17 cellular contexts compared by ENCODE assay signal in genomic region chr1:3575953-3576352, GRCh38. TPM values are rescaled to one million over a fixed set of nuclear protein-coding genes. Genes with fewer than 3 reads are reported as not detected.
DNase-seq lines count a peak whose midpoint lies in the region; ATAC-seq, FAIRE-seq and TF ChIP-seq lines count a peak whose summit lies in the region.
"Had no signal": no experiment of that assay in that cellular context is flagged by ENCODE, and none has a peak within 500 bp of the region (broad histone marks: within the 10 kb centered on the region; RNA-seq: fewer than 3 reads in every experiment).

No MANE protein-coding gene starts in this region.

- 41% methylated on average over 10 of the region's 18 CpGs for WGBS in HepG2 (ENCODE audit: low lambda C conversion rate)
- WGBS in right lobe of liver (ENCODE audit: insufficient coverage, low coverage, low lambda C conversion rate, missing lambda C conversion rate): 20% methylated on average over 1 of the region's 18 CpGs
- 94 to 100% methylated on average over 12 to 18 of the region's 18 CpGs for WGBS in endodermal cell (ENCODE audit: insufficient coverage in 1 of 2, insufficient read length in 1 of 2), 2 experiments

- no peak overlapping the region for H3K9ac ChIP-seq in HepG2 (ENCODE audit: insufficient read depth, low read depth, low read length)
- no peak overlapping the region for H3K9ac ChIP-seq in endodermal cell (ENCODE audit: extremely low read depth, low read length, poor library complexity, severe bottlenecking)
- H3K9ac ChIP-seq: KMS-11 had no signal

- no peaks in the 10 kb centered on the region for H3K27me3 Mint-ChIP-seq in endodermal cell (ENCODE audit: insufficient read depth)
- H3K27me3 Mint-ChIP-seq: B cell; CD4-positive, alpha-beta T cell had no signal

- H3K79me2 ChIP-seq in HepG2 (ENCODE audit: insufficient read depth, low read length): no peaks in the 10 kb centered on the region

- TF ChIP-seq POLR2A in HepG2 (IDR thresholded peaks at IDR 0.05; ENCODE audit: insufficient read depth in 1 of 2, low read depth in 2 of 2, low read length in 2 of 2) (no peak), right lobe of liver (IDR thresholded peaks at IDR 0.05) (no peak), vagina (IDR thresholded peaks at IDR 0.05) (no peak)

- H3K4me1 Mint-ChIP-seq in endodermal cell: no peaks in the 10 kb centered on the region

- peaks cover 4% of the 10 kb centered on the region; the same call in 1 of the 2 replicates for H3K4me1 ChIP-seq in HepG2 (ENCODE audit: insufficient read depth, low read length)
- no peaks in the 10 kb centered on the region for H3K4me1 ChIP-seq in right lobe of liver
- H3K4me1 ChIP-seq in endodermal cell (ENCODE audit: control insufficient read depth, insufficient read depth, low read length): no peaks in the 10 kb centered on the region
- no peaks in the 10 kb centered on the region for H3K4me1 ChIP-seq in vagina
- H3K4me1 ChIP-seq: Caco-2 had no signal

- no peak for DNase-seq in HepG2 (ENCODE audit: low spot score)
- DNase-seq in right lobe of liver: no peak
- DNase-seq in NCI-H69 (lab: John Stamatoyannopoulos, UW): peak; percentile 40
- DNase-seq in endodermal cell: no peak
- no peak for DNase-seq in sciatic nerve (ENCODE audit: low spot score)
- DNase-seq in vagina (ENCODE audit: extremely low spot score in 2 of 2): no peak
- DNase-seq: Caco-2; CD4-positive, alpha-beta T cell; GF-D8; HCEC 1CT; HFFc6 had no signal

- peak overlapping the region in 1 of 3 experiments; percentile 25; a peak in 2 of 6 replicates for H3K4me3 ChIP-seq in HepG2 (replicated peaks in 1 of 3; ENCODE audit: insufficient read depth in 1 of 3, low read depth in 2 of 3, low read length in 3 of 3)
- H3K4me3 ChIP-seq in right lobe of liver: no peak overlapping the region
- no peak overlapping the region for H3K4me3 ChIP-seq in endodermal cell (ENCODE audit: low read length)
- no peak overlapping the region for H3K4me3 ChIP-seq in vagina

- intact Hi-C loops in HepG2 (cut with micrococcal nuclease; ENCODE audit: unreplicated experiment): no loop called here
- intact Hi-C loops in right lobe of liver (cut with DNase I): no loop called here
- intact Hi-C loops in sciatic nerve (cut with DNase I): no loop called here
- intact Hi-C loops in vagina (cut with DNase I): no loop called here

- no peak overlapping the region for H3K4me3 Mint-ChIP-seq in endodermal cell
- H3K4me3 Mint-ChIP-seq: B cell; CD4-positive, alpha-beta T cell; HFFc6 had no signal

- no peak for TF ChIP-seq EP300 in HepG2 (IDR thresholded peaks at IDR 0.05; ENCODE audit: low read depth in 2 of 2, low read length in 2 of 2)
- no peak for TF ChIP-seq EP300 in HepG2 (CRISPR knock-in tag; IDR thresholded peaks at IDR 0.05; ENCODE audit: borderline replicate concordance)

- no peak for TF ChIP-seq RAD21 in HepG2 (CRISPR knock-in tag; IDR thresholded peaks at IDR 0.05)

- H3K9me3 Mint-ChIP-seq in endodermal cell: peaks cover 3% of the 10 kb centered on the region
- H3K9me3 Mint-ChIP-seq: CD4-positive, alpha-beta T cell; HFFc6 had no signal

- H3K9me3 ChIP-seq in HepG2 (ENCODE audit: low read length) (no peaks in the 10 kb centered on the region), right lobe of liver (no peaks in the 10 kb centered on the region), endodermal cell (ENCODE audit: control insufficient read depth, low read length) (no peaks in the 10 kb centered on the region), vagina (no peaks in the 10 kb centered on the region)
- H3K9me3 ChIP-seq: Caco-2 had no signal

- peaks cover 11% of the 10 kb centered on the region for H3K36me3 Mint-ChIP-seq in endodermal cell (ENCODE audit: low read depth)

- ATAC-seq in HepG2: peak; percentile 23
- ATAC-seq in right lobe of liver: no peak
- ATAC-seq in sciatic nerve: peak; percentile 23
- ATAC-seq in GM21423 (IDR thresholded peaks at IDR 0.05; ENCODE audit: unreplicated experiment): no peak
- ATAC-seq in HG02798 (IDR thresholded peaks at IDR 0.05; ENCODE audit: poor library complexity, unreplicated experiment): no peak

- H4K20me1 ChIP-seq in HepG2 (ENCODE audit: insufficient read depth, low read length): no peaks in the 10 kb centered on the region

- H2AFZ ChIP-seq in HepG2 (ENCODE audit: low read length): no peak overlapping the region

- BruUV-seq in HepG2 (replicated peaks; lab: Mats Ljungman, UMichigan): no TSS peak

- peaks cover 15 to 29% of the 10 kb centered on the region in 2 experiments for H3K27me3 ChIP-seq in HepG2 (ENCODE audit: control insufficient read depth in 1 of 2, insufficient read depth in 2 of 2, low read length in 2 of 2)
- no peaks in the 10 kb centered on the region for H3K27me3 ChIP-seq in right lobe of liver
- no peaks in the 10 kb centered on the region for H3K27me3 ChIP-seq in endodermal cell (ENCODE audit: control insufficient read depth, insufficient read depth, low read length, poor library complexity, severe bottlenecking)
- no peaks in the 10 kb centered on the region for H3K27me3 ChIP-seq in vagina

- H3K27ac Mint-ChIP-seq in endodermal cell: no peak overlapping the region
- H3K27ac Mint-ChIP-seq: B cell; CD4-positive, alpha-beta T cell; HFFc6 had no signal

- in situ Hi-C loops in HepG2 (cut with HindIII; ENCODE audit: extremely low pct_ligation_motif_present, low pct_unique_long_range_greater_than_20kb): no loop called here

- CTCF ChIA-PET in HepG2 (lab: Yijun Ruan, JAX; ENCODE audit: low intra/inter-chr PET ratio, low total read pairs): no interaction called here

- FAIRE-seq in HepG2 (lab: Jason Lieb, UNC): no peak
- FAIRE-seq: D721Med had no signal

- TF ChIP-seq CTCF in HepG2 (CRISPR knock-in tag; IDR thresholded peaks at IDR 0.05) (no peak), right lobe of liver (IDR thresholded peaks at IDR 0.05) (no peak), endodermal cell (conservative IDR thresholded peaks at IDR 0.05) (no peak), vagina (IDR thresholded peaks at IDR 0.05) (no peak)

- H3K4me2 ChIP-seq in HepG2 (ENCODE audit: low read depth, low read length): 0 out of 2 replicates have a peak overlapping the region, but pooled peaks have one; percentile 18
- H3K4me2 ChIP-seq: KMS-11 had no signal

- no peaks in the 10 kb centered on the region; a peak in 1 of 5 replicates for H3K36me3 ChIP-seq in HepG2 (replicated peaks in 1 of 2; ENCODE audit: control insufficient read depth in 1 of 2, insufficient read depth in 2 of 2, low read length in 2 of 2)
- H3K36me3 ChIP-seq in right lobe of liver: no peaks in the 10 kb centered on the region
- no peaks in the 10 kb centered on the region for H3K36me3 ChIP-seq in endodermal cell (ENCODE audit: control insufficient read depth, insufficient read depth, low read length)
- no peaks in the 10 kb centered on the region for H3K36me3 ChIP-seq in vagina

- POLR2A ChIA-PET in HepG2 (lab: Yijun Ruan, JAX): no interaction called here

- H3K27ac ChIP-seq in HepG2 (ENCODE audit: extremely low read length, insufficient read depth, low read length): no peak overlapping the region
- no peak overlapping the region for H3K27ac ChIP-seq in right lobe of liver
- H3K27ac ChIP-seq in endodermal cell (ENCODE audit: low read depth, low read length): peak overlapping the region; percentile 10
- no peak overlapping the region for H3K27ac ChIP-seq in vagina
- H3K27ac ChIP-seq: C4-2B, KMS-11 had no signal

RNA-seq across cellular contexts. Expression of gene MEGF6, which starts 35.4 kb away (rescaled TPM):
- total RNA-seq in HepG2 (2016; rRNA removed; fragmentation: Illumina TruSeq; extraction: Trizol): 0.76 and 1.9 TPM in 2 replicates
- 0.18 and 0.61 TPM in 2 replicates for total RNA-seq in HepG2 (2016; cell fraction: cytosol; rRNA removed; fragmentation: Illumina TruSeq; extraction: Trizol; ENCODE audit: low read depth)
- 0.70 and 2.7 TPM in 2 replicates for total RNA-seq in HepG2 (2016; cell fraction: insoluble cytoplasmic fraction; rRNA removed; fragmentation: Illumina TruSeq; extraction: Trizol)
- 0.52 and 0.96 TPM in 2 replicates for total RNA-seq in HepG2 (2016; cell fraction: membrane; rRNA removed; fragmentation: Illumina TruSeq; extraction: Trizol)
- total RNA-seq in HepG2 (2016; cell fraction: nucleus; rRNA removed; fragmentation: Illumina TruSeq; extraction: Trizol): 2.7 and 3.4 TPM in 2 replicates
- 1.9 and 3.5 TPM in 2 replicates for polyA plus RNA-seq in HepG2 (2011; rRNA removed)
- polyA plus RNA-seq in HepG2 (2011; cell fraction: cytosol; rRNA removed): 0.90 and 1.8 TPM in 2 replicates
- 68.1 and 94.7 TPM in 2 replicates for polyA plus RNA-seq in HepG2 (2011; cell fraction: nucleus; rRNA removed)
- 3.6 and 4.8 TPM in 2 replicates for polyA plus RNA-seq in HepG2 (2012)
- 0.09 and 0.19 TPM in 2 replicates for polyA plus RNA-seq in HepG2 (2016; cell fraction: cytosol; fragmentation: Illumina TruSeq; extraction: Trizol; ENCODE audit: low read depth)
- polyA plus RNA-seq in HepG2 (2016; cell fraction: insoluble cytoplasmic fraction; fragmentation: Illumina TruSeq; extraction: Trizol; ENCODE audit: low read depth): 0.80 and 1.3 TPM in 2 replicates
- 0.19 and 0.34 TPM in 2 replicates for polyA plus RNA-seq in HepG2 (2016; cell fraction: membrane; fragmentation: Illumina TruSeq; extraction: Trizol; ENCODE audit: low read depth)
- 8.1 and 10.4 TPM in 2 replicates for polyA plus RNA-seq in HepG2 (2016; cell fraction: nucleus; fragmentation: Illumina TruSeq; extraction: Trizol; ENCODE audit: insufficient read depth, low read depth)
- polyA minus RNA-seq in HepG2 (2011; rRNA and poly(A)+ RNA removed; ENCODE audit: low replicate concordance): 3.5 and 4.6 TPM in 2 replicates
- 1.7 and 2.4 TPM in 2 replicates for polyA minus RNA-seq in HepG2 (2011; cell fraction: cytosol; rRNA and poly(A)+ RNA removed)
- polyA minus RNA-seq in HepG2 (2011; cell fraction: nucleus; rRNA and poly(A)+ RNA removed): 5.6 and 10.6 TPM in 2 replicates
- 1 to 10 TPM; 2.2 to 9.6 (median 4.4) TPM for total RNA-seq in right lobe of liver
- 100 to 1,000 TPM in 1 of 2 donors, 10 to 100 TPM in 1; 83.0 to 103 TPM for total RNA-seq in endodermal cell
- polyA plus RNA-seq in endodermal cell (2013, experiment 1 of 2): 28.4 TPM
- polyA plus RNA-seq in endodermal cell (2013, experiment 2 of 2): 20.2 TPM
- total RNA-seq in sciatic nerve: 35.4 TPM
- 37.6 TPM for total RNA-seq in vagina

RNA-seq across cellular contexts. Expression of gene TPRG1L, which starts 48.9 kb away (rescaled TPM):
- 21.3 and 31.7 TPM in 2 replicates for total RNA-seq in HepG2 (2016; rRNA removed; fragmentation: Illumina TruSeq; extraction: Trizol)
- total RNA-seq in HepG2 (2016; cell fraction: cytosol; rRNA removed; fragmentation: Illumina TruSeq; extraction: Trizol; ENCODE audit: low read depth): 5.7 and 6.3 TPM in 2 replicates
- 20.0 and 34.6 TPM in 2 replicates for total RNA-seq in HepG2 (2016; cell fraction: insoluble cytoplasmic fraction; rRNA removed; fragmentation: Illumina TruSeq; extraction: Trizol)
- 26.8 and 28.4 TPM in 2 replicates for total RNA-seq in HepG2 (2016; cell fraction: membrane; rRNA removed; fragmentation: Illumina TruSeq; extraction: Trizol)
- 13.9 and 17.8 TPM in 2 replicates for total RNA-seq in HepG2 (2016; cell fraction: nucleus; rRNA removed; fragmentation: Illumina TruSeq; extraction: Trizol)
- 37.4 and 44.3 TPM in 2 replicates for polyA plus RNA-seq in HepG2 (2011; rRNA removed)
- 39.8 and 48.5 TPM in 2 replicates for polyA plus RNA-seq in HepG2 (2011; cell fraction: cytosol; rRNA removed)
- polyA plus RNA-seq in HepG2 (2011; cell fraction: nucleus; rRNA removed): 18.5 and 21.7 TPM in 2 replicates
- 32.1 and 36.9 TPM in 2 replicates for polyA plus RNA-seq in HepG2 (2012)
- polyA plus RNA-seq in HepG2 (2016; cell fraction: cytosol; fragmentation: Illumina TruSeq; extraction: Trizol; ENCODE audit: low read depth): 9.7 and 10.7 TPM in 2 replicates
- polyA plus RNA-seq in HepG2 (2016; cell fraction: insoluble cytoplasmic fraction; fragmentation: Illumina TruSeq; extraction: Trizol; ENCODE audit: low read depth): 66.4 and 67.1 TPM in 2 replicates
- polyA plus RNA-seq in HepG2 (2016; cell fraction: membrane; fragmentation: Illumina TruSeq; extraction: Trizol; ENCODE audit: low read depth): 27.9 and 28.2 TPM in 2 replicates
- 42.7 TPM in 2 replicates for polyA plus RNA-seq in HepG2 (2016; cell fraction: nucleus; fragmentation: Illumina TruSeq; extraction: Trizol; ENCODE audit: insufficient read depth, low read depth)
- 33.6 and 37.3 TPM in 2 replicates for polyA minus RNA-seq in HepG2 (2011; rRNA and poly(A)+ RNA removed; ENCODE audit: low replicate concordance)
- 24.6 and 30.2 TPM in 2 replicates for polyA minus RNA-seq in HepG2 (2011; cell fraction: cytosol; rRNA and poly(A)+ RNA removed)
- polyA minus RNA-seq in HepG2 (2011; cell fraction: nucleus; rRNA and poly(A)+ RNA removed): 8.0 and 10.2 TPM in 2 replicates
- 10 to 100 TPM; 42.5 to 54.6 (median 53.4) TPM for total RNA-seq in right lobe of liver
- 10 to 100 TPM; 50.4 to 56.4 TPM for total RNA-seq in endodermal cell
- 30.8 TPM for polyA plus RNA-seq in endodermal cell (2013, experiment 1 of 2)
- polyA plus RNA-seq in endodermal cell (2013, experiment 2 of 2): 32.3 TPM
- 35.4 TPM for total RNA-seq in sciatic nerve
- total RNA-seq in vagina: 44.9 TPM

Comparison
In these comparisons a context has a peak if more than half of its experiments do, and no peak if none do; other contexts are left out.
1. ATAC-seq: peak in HepG2 (single experiment) and sciatic nerve (single experiment); none in right lobe of liver (0 of 4), GM21423 (single experiment) and HG02798 (single experiment).